7 cellular contexts compared by ENCODE assay signal in the genomic region with DNA sequence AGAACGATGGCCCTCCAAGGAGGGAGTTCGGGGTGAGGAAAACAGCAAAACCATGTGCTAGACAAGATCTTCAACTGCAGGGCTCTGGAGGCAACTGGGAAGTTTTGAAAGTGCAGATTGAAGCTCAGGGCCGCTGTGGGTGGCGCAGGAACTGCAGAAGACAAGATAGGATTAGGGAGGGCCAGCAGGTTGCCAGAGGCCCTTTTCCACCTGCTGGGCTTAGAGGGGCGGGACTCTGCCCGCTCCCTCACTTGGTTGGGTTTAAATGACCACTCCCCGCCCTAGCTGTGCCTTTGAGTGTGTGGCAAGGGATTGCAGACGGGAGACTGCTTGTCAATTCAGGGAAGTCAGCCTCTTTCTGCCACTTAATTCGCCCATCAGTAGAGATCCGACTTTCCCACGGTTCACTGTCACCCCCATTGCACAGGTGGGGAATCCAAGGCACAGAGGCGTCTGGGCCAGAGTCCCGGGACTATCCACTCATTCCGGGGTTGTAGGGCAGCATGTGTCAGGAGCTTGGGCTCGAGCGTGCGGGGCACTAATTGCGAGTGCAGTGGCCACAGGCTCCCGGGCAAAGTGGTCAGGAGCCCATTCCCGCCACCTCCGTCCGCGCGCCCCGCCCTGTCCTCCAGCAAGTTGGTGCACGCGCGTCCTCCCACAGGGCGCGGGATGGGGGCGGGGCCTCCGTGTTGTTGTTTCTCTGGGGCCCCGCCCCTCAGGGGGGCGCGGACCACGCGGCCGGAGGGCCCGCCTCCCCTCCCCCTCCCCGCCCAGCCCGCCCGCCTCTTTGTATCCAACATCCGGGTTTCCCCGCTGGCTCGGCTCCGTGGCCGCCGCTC. TPM values are rescaled to one million over a fixed set of nuclear protein-coding genes. Genes with fewer than 3 reads are reported as not detected.
A peak's percentile ranks its signal among the peaks of the same experiment; 100 is the strongest.
DNase-seq lines count a peak whose midpoint lies in the region; ATAC-seq lines count a peak whose summit lies in the region.

A gene (plus strand): TSS at position 816 of the 839 bp plus-strand sequence. CDS start 433 bp downstream, outside the sequence.

- DNase-seq in NCI-H510A (lab: John Stamatoyannopoulos, UW) = peak; percentile 67
- peak; percentile 76 for DNase-seq in activated CD4-positive, alpha-beta T cell treated with anti-CD3 and anti-CD28 coated beads, Interleukin-2, amount 10 ng/mL, durations not matched to agents 7 days and 5 days
- DNase-seq in cortex of kidney (lab: John Stamatoyannopoulos, UW) = peak; percentile 49
- peak; percentile 96 for DNase-seq in left kidney (ENCODE audit: low read depth, low spot score)
- peak; percentile 56 to 67 for DNase-seq in stimulated activated CD4-positive, alpha-beta T cell treated with anti-CD3 and anti-CD28 coated beads, Interleukin-1b, Interleukin-23, amount 100 ng/mL, for 4 hours (ENCODE audit: low read depth in 2 of 2)

- H3K36me3 Mint-ChIP-seq in activated CD4-positive, alpha-beta T cell treated with anti-CD3 and anti-CD28 coated beads, Interleukin-2, amount 10 ng/mL, durations not matched to agents 7 days and 5 days (ENCODE audit: low read depth) = peaks cover 3% of the 10 kb centered on the region

- H3K27ac Mint-ChIP-seq in activated CD4-positive, alpha-beta T cell treated with anti-CD3 and anti-CD28 coated beads, Interleukin-2, amount 10 ng/mL, durations not matched to agents 7 days and 5 days = peak within 1 kb of the TSS; percentile 88

- H3K4me1 Mint-ChIP-seq in activated CD4-positive, alpha-beta T cell treated with anti-CD3 and anti-CD28 coated beads, Interleukin-2, amount 10 ng/mL, durations not matched to agents 7 days and 5 days = peaks cover 25% of the 10 kb centered on the region

- peaks cover 7% of the 10 kb centered on the region for H3K27me3 Mint-ChIP-seq in activated CD4-positive, alpha-beta T cell treated with anti-CD3 and anti-CD28 coated beads, Interleukin-2, amount 10 ng/mL, durations not matched to agents 7 days and 5 days

- H3K4me3 Mint-ChIP-seq in activated CD4-positive, alpha-beta T cell treated with anti-CD3 and anti-CD28 coated beads, Interleukin-2, amount 10 ng/mL, durations not matched to agents 7 days and 5 days = peak within 1 kb of the TSS; percentile 88

- peaks cover 10% of the 10 kb centered on the region for H3K9me3 Mint-ChIP-seq in activated CD4-positive, alpha-beta T cell treated with anti-CD3 and anti-CD28 coated beads, Interleukin-2, amount 10 ng/mL, durations not matched to agents 7 days and 5 days

- POLR2A ChIA-PET in activated CD4-positive, alpha-beta T cell treated with anti-CD3 and anti-CD28 coated beads, Interleukin-2, amount 10 ng/mL, durations not matched to agents 7 days and 5 days (lab: Charles Lee) = no interaction called here

- CTCF ChIA-PET in activated CD4-positive, alpha-beta T cell treated with anti-CD3 and anti-CD28 coated beads, Interleukin-2, amount 10 ng/mL, durations not matched to agents 7 days and 5 days (lab: Charles Lee) = interaction anchor here (0.9 to 1.2 kb wide), 3 partner anchors 12 to 41 kb away, joined by 3 read pairs; no protein-coding TSS in a partner anchor

- ATAC-seq in GM18858 (IDR thresholded peaks at IDR 0.05; ENCODE audit: unreplicated experiment) = peak; percentile 39
- peak; percentile 37 for ATAC-seq in HG03159 (IDR thresholded peaks at IDR 0.05; ENCODE audit: unreplicated experiment)

RNA-seq across cellular contexts. Expression of the gene that starts here (rescaled TPM):
- 1 to 10 TPM; 6.0 to 6.6 TPM for total RNA-seq in activated CD4-positive, alpha-beta T cell treated with anti-CD3 and anti-CD28 coated beads, Interleukin-2, amount 10 ng/mL, durations not matched to agents 7 days and 5 days

Comparison
In these comparisons a context has a peak if more than half of its experiments do, and no peak if none do; other contexts are left out.
1. Peak in every context shown above with its lines: DNase-seq and ATAC-seq.